Comparison of ENCODE assay signal across 19 cellular contexts in genomic region chr4:98627477-98627876, GRCh38. TPM values are rescaled to one million over a fixed set of nuclear protein-coding genes. Genes with fewer than 3 reads are reported as not detected.
DNase-seq lines count a peak whose midpoint lies in the region; ATAC-seq, FAIRE-seq and TF ChIP-seq lines count a peak whose summit lies in the region.
"Had no signal": no experiment of that assay in that cellular context is flagged by ENCODE, and none has a peak within 500 bp of the region (broad histone marks: within the 10 kb centered on the region; RNA-seq: fewer than 3 reads in every experiment).

No MANE protein-coding gene starts in this region.

- H3F3A ChIP-seq in PC-3 (ENCODE audit: low read length, unreplicated experiment) = no peaks in the 10 kb centered on the region

- no peaks in the 10 kb centered on the region for H3K9me1 ChIP-seq in keratinocyte (ENCODE audit: control insufficient read depth, extremely low read depth, insufficient read depth, low read length)

- in situ Hi-C loops in brain microvascular endothelial cell (cut with HindIII; ENCODE audit: low pct_ligation_motif_present, low sequenced_read_pairs) = no loop called here

- H3K36me3 ChIP-seq in PC-3 (ENCODE audit: low read depth, low read length) (no peaks in the 10 kb centered on the region), brain microvascular endothelial cell (replicated peaks) (no peaks in the 10 kb centered on the region), keratinocyte (ENCODE audit: control insufficient read depth in 2 of 2, extremely low read depth in 1 of 2, insufficient read depth in 2 of 2, low read length in 2 of 2) (peaks cover 0 to 3% of the 10 kb centered on the region in 2 experiments), thyroid gland (no peaks in the 10 kb centered on the region)
- H3K36me3 ChIP-seq: neutrophil, right lobe of liver had no signal

- dilution Hi-C loops in keratinocyte (cut with MboI; ENCODE audit: extremely low pct_ligation_motif_present, low sequenced_read_pairs) = no loop called here

- 2 to 80% methylated on average over 1 of the region's 1 CpG for WGBS in thyroid gland, 2 donors

- intact Hi-C loops in PC-3 (cut with micrococcal nuclease) (loop anchor here (2.0 to 5.0 kb wide), 4 partner anchors 55 to 365 kb away; partner anchors contain the start of gene RAP1GDS1), thyroid gland (cut with DNase I) (no loop called here)

- FAIRE-seq in keratinocyte (lab: Jason Lieb, UNC) = no peak
- FAIRE-seq: GM12892, kidney had no signal

- H3K4me3 ChIP-seq in PC-3 (ENCODE audit: low read length) (no peak overlapping the region), brain microvascular endothelial cell (ENCODE audit: low read depth, low read length) (no peak overlapping the region), keratinocyte (ENCODE audit: control insufficient read depth in 2 of 3, extremely low read depth in 1 of 3, insufficient read depth in 2 of 3, low read depth in 1 of 3, low read length in 3 of 3) (no peak overlapping the region), thyroid gland (replicated peaks in 1 of 3) (no peak overlapping the region)
- H3K4me3 ChIP-seq: right lobe of liver had no signal

- H3K27me3 ChIP-seq in PC-3 (ENCODE audit: low read length) (no peaks in the 10 kb centered on the region), brain microvascular endothelial cell (replicated peaks) (no peaks in the 10 kb centered on the region), keratinocyte (ENCODE audit: control insufficient read depth, extremely low read depth, insufficient read depth, low read length) (no peaks in the 10 kb centered on the region), thyroid gland (no peaks in the 10 kb centered on the region)
- H3K27me3 ChIP-seq: neutrophil, right lobe of liver had no signal

- no peak for TF ChIP-seq POLR2A in thyroid gland (IDR thresholded peaks at IDR 0.05)

- H3K9me2 ChIP-seq in PC-3 (replicated peaks; ENCODE audit: low read length) = no peaks in the 10 kb centered on the region

- H3K27ac ChIP-seq in PC-3 (ENCODE audit: low read length) (peak overlapping the region; percentile 96), brain microvascular endothelial cell (peak overlapping the region; percentile 26), keratinocyte (ENCODE audit: control insufficient read depth, insufficient read depth, low read length) (peak overlapping the region; percentile 85), thyroid gland (peak overlapping the region in 2 of 3 donors; percentile 61 to 64)
- H3K27ac ChIP-seq: neutrophil, right lobe of liver had no signal

- ATAC-seq in PC-3 (no peak), GM18517 (IDR thresholded peaks at IDR 0.05; ENCODE audit: unreplicated experiment) (no peak)
- ATAC-seq: activated CD8-positive, alpha-beta memory T cell treated with anti-CD3 and anti-CD28 coated beads, Interleukin-2, amount 10 ng/mL, durations not matched to agents 7 days and 5 days; esophagus mucosa had no signal

- DNase-seq in PC-3 = no peak
- no peak for DNase-seq in brain microvascular endothelial cell
- no peak for DNase-seq in keratinocyte (ENCODE audit: low read depth, low spot score)
- DNase-seq in thyroid gland = no peak
- no peak for DNase-seq in NCI-H2227 (lab: John Stamatoyannopoulos, UW; ENCODE audit: unreplicated experiment)
- DNase-seq in stimulated activated CD4-positive, alpha-beta T cell treated with anti-CD3 and anti-CD28 coated beads, Interleukin-2, amount 100 ng/mL, for 48 hours = no peak
- DNase-seq: activated CD4-positive, CD25-positive, alpha-beta regulatory T cell treated with anti-CD3 and anti-CD28 coated beads, Interleukin-2, amount 50 U/mL, for 72 hours; activated CD8-positive, alpha-beta memory T cell treated with anti-CD3 and anti-CD28 coated beads, Interleukin-2, amount 10 ng/mL, durations not matched to agents 7 days and 5 days; GDM1; kidney; NCI-H2081; NCI-H526; right lobe of liver; stimulated activated CD4-positive, alpha-beta T cell treated with anti-CD3 and anti-CD28 coated beads, Interleukin-4, amount 100 ng/mL, for 1 hour had no signal

- TF ChIP-seq CTCF in PC-3 (conservative IDR thresholded peaks at IDR 0.05; ENCODE audit: low read depth, low read length) = no peak
- TF ChIP-seq CTCF in brain microvascular endothelial cell (IDR thresholded peaks at IDR 0.05; ENCODE audit: low read depth, low read length, missing control alignments) = no peak
- no peak for TF ChIP-seq CTCF in keratinocyte (optimal IDR thresholded peaks at IDR 0.05 in 1 of 3, IDR thresholded peaks at IDR 0.05 in 1 of 3, conservative IDR thresholded peaks at IDR 0.05 in 1 of 3; ENCODE audit: extremely low read depth in 1 of 3, insufficient read depth in 2 of 3, low read length in 3 of 3)
- TF ChIP-seq CTCF in thyroid gland (IDR thresholded peaks at IDR 0.05) = no peak

- POLR2A ChIA-PET in PC-3 (lab: Charles Lee; ENCODE audit: unreplicated experiment) = interaction anchor here (0.7 kb wide), 1 partner anchor 32 kb away, joined by 4 read pairs; no protein-coding TSS in a partner anchor

- H2AFZ ChIP-seq in PC-3 (ENCODE audit: low read length) = no peak overlapping the region
- H2AFZ ChIP-seq in keratinocyte (ENCODE audit: control insufficient read depth, low read length) = no peak overlapping the region

- H4K20me1 ChIP-seq in PC-3 (ENCODE audit: low read length) (no peaks in the 10 kb centered on the region), keratinocyte (ENCODE audit: control insufficient read depth, extremely low read depth, insufficient read depth, low read length) (no peaks in the 10 kb centered on the region)

- H3K9me3 ChIP-seq in PC-3 (ENCODE audit: low read length) = no peaks in the 10 kb centered on the region
- H3K9me3 ChIP-seq in keratinocyte (ENCODE audit: control insufficient read depth, low read depth, low read length) = no peaks in the 10 kb centered on the region
- H3K9me3 ChIP-seq in thyroid gland = no peaks in the 10 kb centered on the region
- H3K9me3 ChIP-seq: neutrophil, right lobe of liver had no signal

- peak overlapping the region; percentile 76 for H3K4me2 ChIP-seq in PC-3 (ENCODE audit: low read length)
- H3K4me2 ChIP-seq in keratinocyte (ENCODE audit: control insufficient read depth, extremely low read depth, insufficient read depth, low read depth, low read length) = peak overlapping the region; percentile 27

- CTCF ChIA-PET in PC-3 (lab: Charles Lee) = interaction anchor here (0.6 kb wide), 1 partner anchor 85 kb away, joined by 3 read pairs; no protein-coding TSS in a partner anchor

- peak overlapping the region; percentile 51; the same call in 1 of the 2 replicates for H3K9ac ChIP-seq in PC-3 (ENCODE audit: low read length)
- H3K9ac ChIP-seq in keratinocyte (ENCODE audit: control insufficient read depth, extremely low read depth, insufficient read depth, low read length) = no peak overlapping the region

- no TSS peak for BruUV-seq in PC-3 (replicated peaks; lab: Mats Ljungman, UMichigan)

- H3K79me2 ChIP-seq in PC-3 (ENCODE audit: low read length) = peaks cover 97% of the 10 kb centered on the region
- H3K79me2 ChIP-seq in keratinocyte (ENCODE audit: control insufficient read depth, insufficient read depth, low read length) = peaks cover 83% of the 10 kb centered on the region

- H3K4me1 ChIP-seq in PC-3 (ENCODE audit: insufficient read depth, low read length) (peaks cover 57% of the 10 kb centered on the region), keratinocyte (ENCODE audit: control insufficient read depth, extremely low read depth, insufficient read depth, low read length) (peaks cover 38% of the 10 kb centered on the region), thyroid gland (peaks cover 38 to 51% of the 10 kb centered on the region in 2 donors)
- H3K4me1 ChIP-seq: right lobe of liver had no signal

RNA-seq across cellular contexts. Expression of gene TSPAN5, which starts 30.9 kb away (rescaled TPM):
- 41.8 and 50.3 TPM in 2 replicates for total RNA-seq in PC-3 (2014; rRNA removed)
- 28.0 to 45.5 TPM (median 45.0 TPM) in 3 replicates for polyA plus RNA-seq in keratinocyte
- polyA plus RNA-seq in keratinocyte (2011; ENCODE audit: low read depth) = 4.8 TPM
- 20.1 and 29.1 TPM in 2 replicates for polyA plus RNA-seq in keratinocyte (2011; cell fraction: cytosol; rRNA removed)
- polyA plus RNA-seq in keratinocyte (2011; cell fraction: nucleus; rRNA removed) = 35.0 and 36.3 TPM in 2 replicates
- 11.1 and 33.6 TPM in 2 replicates for polyA plus RNA-seq in keratinocyte (2012; ENCODE audit: low replicate concordance)
- polyA minus RNA-seq in keratinocyte = 26.0 to 43.1 TPM (median 28.7 TPM) in 3 replicates
- polyA minus RNA-seq in keratinocyte (2011; cell fraction: cytosol; rRNA and poly(A)+ RNA removed) = 25.5 TPM
- polyA minus RNA-seq in keratinocyte (2011; cell fraction: nucleus; rRNA and poly(A)+ RNA removed) = 22.2 and 39.9 TPM in 2 replicates
- 10 to 100 TPM; 26.4 to 48.0 (median 29.1) TPM for total RNA-seq in thyroid gland
- total RNA-seq: OCI-LY7 had no signal

Comparison
In these comparisons a context has a peak if more than half of its experiments do, and no peak if none do; other contexts are left out.
1. H3K27ac ChIP-seq: peak in every context shown above with its lines; median percentile 96 in PC-3; 85 in keratinocyte; 62 in thyroid gland; 26 in brain microvascular endothelial cell.